ENCODE assay signal across 9 cellular contexts in the genomic region with DNA sequence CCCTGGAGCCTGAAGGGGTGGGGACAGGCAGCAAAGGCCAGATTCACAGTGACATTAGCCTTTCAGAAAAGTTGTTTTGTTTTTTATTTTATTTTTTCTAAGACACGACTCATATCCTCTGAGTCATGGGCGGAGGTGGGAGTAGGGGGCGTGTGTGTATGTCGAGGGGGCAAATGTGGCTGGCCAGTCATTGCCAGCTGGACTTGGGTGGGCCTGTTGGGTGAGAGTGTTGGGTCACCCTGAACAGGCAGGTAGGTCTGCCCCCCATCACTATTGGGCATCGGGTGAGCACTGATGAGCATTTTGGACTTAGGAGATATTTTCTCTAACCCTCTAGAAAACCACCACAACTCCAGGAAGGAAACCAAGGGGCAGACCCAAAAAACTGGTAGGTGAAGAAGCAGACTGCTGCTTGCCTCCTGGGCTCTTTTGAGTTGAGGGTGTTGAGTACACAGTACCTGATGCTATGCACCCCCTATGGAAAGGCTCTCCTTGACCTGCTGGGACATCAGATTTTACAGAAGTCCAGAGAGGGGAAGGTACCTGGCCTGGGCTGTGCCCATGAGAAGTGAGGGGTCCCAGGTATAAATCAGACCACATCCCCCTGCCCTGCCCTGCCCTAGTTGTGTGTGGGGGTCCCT. TPM values are rescaled to one million over a fixed set of nuclear protein-coding genes. Genes with fewer than 3 reads are reported as not detected.
DNase-seq lines count a peak whose midpoint lies in the region; ATAC-seq and TF ChIP-seq lines count a peak whose summit lies in the region.
"Had no signal": no experiment of that assay in that cellular context is flagged by ENCODE, and none has a peak within 500 bp of the region (broad histone marks: within the 10 kb centered on the region; RNA-seq: fewer than 3 reads in every experiment).

No MANE protein-coding gene starts in this region.

- in situ Hi-C loops in GM13976 (cut with MboI; ENCODE audit: low sequenced_read_pairs, unreplicated experiment) = loop anchor here (10.0 kb wide), 2 partner anchors 48 to 172 kb away; no protein-coding TSS in a partner anchor

- peaks cover 4% of the 10 kb centered on the region for H3K27me3 Mint-ChIP-seq in HFFc6 (ENCODE audit: insufficient read depth)
- no peaks in the 10 kb centered on the region for H3K27me3 Mint-ChIP-seq in activated naive CD8-positive, alpha-beta T cell treated with anti-CD3 and anti-CD28 coated beads, Interleukin-2, amount 10 ng/mL, durations not matched to agents 7 days and 5 days
- no peaks in the 10 kb centered on the region for H3K27me3 Mint-ChIP-seq in memory B cell

- no peaks in the 10 kb centered on the region for H3K9me3 ChIP-seq in BLaER1 treated with 17β-estradiol and CSF1 and Interleukin-3, amounts not matched to agents 10 nM and 100 nM (replicated peaks in 1 of 11)

- peak overlapping the region; percentile 71 to 99 (median 95) for H3K4me2 ChIP-seq in BLaER1 treated with 17β-estradiol and CSF1 and Interleukin-3, amounts not matched to agents 10 nM and 100 nM

- H4K20me1 ChIP-seq in BLaER1 treated with 17β-estradiol and CSF1 and Interleukin-3, amounts not matched to agents 10 nM and 100 nM = peaks cover 96 to 100% (median 99%) of the 10 kb centered on the region in 11 experiments; a peak in 21 of 22 replicates

- DNase-seq in HFFc6 (no peak), memory B cell (ENCODE audit: low spot score in 2 of 2) (no peak), middle frontal gyrus (ENCODE audit: extremely low spot score, low spot score) (no peak), GM13976 (ENCODE audit: low spot score) (no peak)
- DNase-seq in activated naive CD8-positive, alpha-beta T cell treated with anti-CD3 and anti-CD28 coated beads, Interleukin-2, amount 10 ng/mL, durations not matched to agents 7 days and 5 days = no peak
- DNase-seq: NCI-H524 had no signal

- peak overlapping the region; percentile 37 to 100 (median 60); a peak in 21 of 22 replicates for H3K9ac ChIP-seq in BLaER1 treated with 17β-estradiol and CSF1 and Interleukin-3, amounts not matched to agents 10 nM and 100 nM

- no peak for ATAC-seq in activated naive CD8-positive, alpha-beta T cell treated with anti-CD3 and anti-CD28 coated beads, Interleukin-2, amount 10 ng/mL, durations not matched to agents 7 days and 5 days (ENCODE audit: low read depth)
- no peak for ATAC-seq in memory B cell (ENCODE audit: low read depth)
- ATAC-seq in GM18505 (IDR thresholded peaks at IDR 0.05; ENCODE audit: unreplicated experiment) = no peak
- ATAC-seq in HG02870 (IDR thresholded peaks at IDR 0.05; ENCODE audit: unreplicated experiment) = no peak

- POLR2A ChIA-PET in activated naive CD8-positive, alpha-beta T cell treated with anti-CD3 and anti-CD28 coated beads, Interleukin-2, amount 10 ng/mL, durations not matched to agents 7 days and 5 days (lab: Charles Lee) = interaction anchor here (0.6 to 1.6 kb wide), 3 partner anchors 19 to 157 kb away, joined by 3 to 4 read pairs (median 4); no protein-coding TSS in a partner anchor

- peaks cover 71 to 99% (median 96%) of the 10 kb centered on the region in 10 experiments for H3K4me1 ChIP-seq in BLaER1 treated with 17β-estradiol and CSF1 and Interleukin-3, amounts not matched to agents 10 nM and 100 nM

- H3K4me3 Mint-ChIP-seq in HFFc6 (peak overlapping the region; percentile 68), memory B cell (no peak overlapping the region)
- no peak overlapping the region for H3K4me3 Mint-ChIP-seq in activated naive CD8-positive, alpha-beta T cell treated with anti-CD3 and anti-CD28 coated beads, Interleukin-2, amount 10 ng/mL, durations not matched to agents 7 days and 5 days

- H3K4me3 ChIP-seq in BLaER1 treated with 17β-estradiol and CSF1 and Interleukin-3, amounts not matched to agents 10 nM and 100 nM = peak overlapping the region in 4 of 10 experiments; percentile 25 to 40 (median 34); a peak in 6 of 20 replicates

- H3K36me3 Mint-ChIP-seq in HFFc6 (ENCODE audit: low read depth) (peaks cover 42% of the 10 kb centered on the region; the same call in 1 of the 2 replicates), memory B cell (peaks cover 13% of the 10 kb centered on the region)
- H3K36me3 Mint-ChIP-seq in activated naive CD8-positive, alpha-beta T cell treated with anti-CD3 and anti-CD28 coated beads, Interleukin-2, amount 10 ng/mL, durations not matched to agents 7 days and 5 days = peaks cover 21% of the 10 kb centered on the region

- H3K27ac ChIP-seq in BLaER1 treated with 17β-estradiol and CSF1 and Interleukin-3, amounts not matched to agents 10 nM and 100 nM = peak overlapping the region in 10 of 11 experiments; percentile 43 to 77 (median 66); a peak in 19 of 22 replicates

- TF ChIP-seq POLR2A in GM18505 (IDR thresholded peaks at IDR 0.05; ENCODE audit: borderline replicate concordance, extremely low read depth, insufficient read depth, insufficient read length) = no peak

- H3K27me3 ChIP-seq in BLaER1 treated with 17β-estradiol and CSF1 and Interleukin-3, amounts not matched to agents 10 nM and 100 nM = no peaks in the 10 kb centered on the region

- H3K4me1 Mint-ChIP-seq in HFFc6 (ENCODE audit: low read depth) (peaks cover 100% of the 10 kb centered on the region), memory B cell (peaks cover 39% of the 10 kb centered on the region)
- peaks cover 59% of the 10 kb centered on the region for H3K4me1 Mint-ChIP-seq in activated naive CD8-positive, alpha-beta T cell treated with anti-CD3 and anti-CD28 coated beads, Interleukin-2, amount 10 ng/mL, durations not matched to agents 7 days and 5 days

- H3K9me3 Mint-ChIP-seq in HFFc6 (no peaks in the 10 kb centered on the region), memory B cell (no peaks in the 10 kb centered on the region)
- H3K9me3 Mint-ChIP-seq in activated naive CD8-positive, alpha-beta T cell treated with anti-CD3 and anti-CD28 coated beads, Interleukin-2, amount 10 ng/mL, durations not matched to agents 7 days and 5 days = no peaks in the 10 kb centered on the region

- peaks cover 41 to 81% (median 75%) of the 10 kb centered on the region in 11 experiments for H3K36me3 ChIP-seq in BLaER1 treated with 17β-estradiol and CSF1 and Interleukin-3, amounts not matched to agents 10 nM and 100 nM

- no peak for TF ChIP-seq CTCF in HFFc6 (IDR thresholded peaks at IDR 0.05)
- TF ChIP-seq CTCF in GM13976 (IDR thresholded peaks at IDR 0.05; ENCODE audit: borderline replicate concordance, control extremely low read depth, extremely low read depth, insufficient read depth, missing control alignments) = no peak

- H3K27ac Mint-ChIP-seq in HFFc6 = peak overlapping the region; percentile 98
- peak overlapping the region; percentile 74 for H3K27ac Mint-ChIP-seq in activated naive CD8-positive, alpha-beta T cell treated with anti-CD3 and anti-CD28 coated beads, Interleukin-2, amount 10 ng/mL, durations not matched to agents 7 days and 5 days
- H3K27ac Mint-ChIP-seq in memory B cell = peak overlapping the region; percentile 50

RNA-seq across cellular contexts. Expression of gene SMIM29, which starts 5.6 kb away (rescaled TPM):
- 10 to 100 TPM; 35.0 to 44.8 (median 36.9) TPM for total RNA-seq in HFFc6 (2021; fragmentation: NEBNext Ultra II Directional; extraction: Animal tissue kit (Norgen Biotek cat#: 25700))
- total RNA-seq in activated naive CD8-positive, alpha-beta T cell treated with anti-CD3 and anti-CD28 coated beads, Interleukin-2, amount 10 ng/mL, durations not matched to agents 7 days and 5 days = 10 to 100 TPM; 24.4 to 28.3 TPM

RNA-seq across cellular contexts. Expression of gene HMGA1, which starts 6.6 kb away (rescaled TPM):
- total RNA-seq in HFFc6 (2021; fragmentation: NEBNext Ultra II Directional; extraction: Animal tissue kit (Norgen Biotek cat#: 25700)) = 1,000 to 10,000 TPM in 4 of 6 experiments, 100 to 1,000 TPM in 2; 687 to 1,047 (median 1,018) TPM
- total RNA-seq in activated naive CD8-positive, alpha-beta T cell treated with anti-CD3 and anti-CD28 coated beads, Interleukin-2, amount 10 ng/mL, durations not matched to agents 7 days and 5 days = 100 to 1,000 TPM; 233 to 247 TPM
